ENCODE assay signal across 23 cellular contexts in genomic region chrX:18149454-18149853, GRCh38.
DNase-seq lines count a peak whose midpoint lies in the region; ATAC-seq, FAIRE-seq and TF ChIP-seq lines count a peak whose summit lies in the region.
"Had no signal": no experiment of that assay in that cellular context is flagged by ENCODE, and none has a peak within 500 bp of the region (broad histone marks: within the 10 kb centered on the region; RNA-seq: fewer than 3 reads in every experiment).

No MANE protein-coding gene starts in this region.

- peaks cover 0 to 11% (median 8%) of the 10 kb centered on the region in 5 donors for H3K27me3 Mint-ChIP-seq in naive thymus-derived CD8-positive, alpha-beta T cell
- H3K27me3 Mint-ChIP-seq in activated CD4-positive, alpha-beta T cell treated with anti-CD3 and anti-CD28 coated beads, Interleukin-2, amount 10 ng/mL, durations not matched to agents 24 days and 14 days = no peaks in the 10 kb centered on the region
- H3K27me3 Mint-ChIP-seq: CD4-positive, CD25-positive, alpha-beta regulatory T cell; IgD-negative memory B cell had no signal

- peak; percentile 95 for ATAC-seq in A549
- no peak for ATAC-seq in HG03460 (IDR thresholded peaks at IDR 0.05; ENCODE audit: unreplicated experiment)
- no peak for ATAC-seq in naive thymus-derived CD8-positive, alpha-beta T cell
- ATAC-seq: HCT116 had no signal

- POLR2A ChIA-PET in A549 (lab: Yijun Ruan, JAX) = no interaction called here
- POLR2A ChIA-PET in naive thymus-derived CD8-positive, alpha-beta T cell (lab: Charles Lee) = no interaction called here

- H3K4me2 ChIP-seq in A549 = peak overlapping the region; percentile 59

- peaks cover 0 to 10% (median 0%) of the 10 kb centered on the region in 3 donors for H3K36me3 Mint-ChIP-seq in naive thymus-derived CD8-positive, alpha-beta T cell
- H3K36me3 Mint-ChIP-seq in activated CD4-positive, alpha-beta T cell treated with anti-CD3 and anti-CD28 coated beads, Interleukin-2, amount 10 ng/mL, durations not matched to agents 24 days and 14 days (ENCODE audit: low read depth) = no peaks in the 10 kb centered on the region
- H3K36me3 Mint-ChIP-seq: CD4-positive, CD25-positive, alpha-beta regulatory T cell; IgD-negative memory B cell had no signal

- no peaks in the 10 kb centered on the region for H3K9me3 ChIP-seq in A549
- H3K9me3 ChIP-seq: Caco-2 had no signal

- CTCF ChIA-PET in A549 (lab: Yijun Ruan, JAX) = no interaction called here

- H3K27ac Mint-ChIP-seq in naive thymus-derived CD8-positive, alpha-beta T cell = no peak overlapping the region
- H3K27ac Mint-ChIP-seq in activated CD4-positive, alpha-beta T cell treated with anti-CD3 and anti-CD28 coated beads, Interleukin-2, amount 10 ng/mL, durations not matched to agents 24 days and 14 days = no peak overlapping the region
- H3K27ac Mint-ChIP-seq: CD4-positive, CD25-positive, alpha-beta regulatory T cell; IgD-negative memory B cell had no signal

- H3K4me3 ChIP-seq in A549 (no peak overlapping the region), epithelial cell of esophagus (ENCODE audit: low read length) (no peak overlapping the region)
- H3K4me3 ChIP-seq: SK-N-MC had no signal

- DNase-seq in A549 (ENCODE audit: low read depth in 1 of 2, low spot score in 1 of 2) (peak; percentile 7 to 66), DMS53 (lab: John Stamatoyannopoulos, UW) (peak; percentile 93), NCI-H69 (lab: John Stamatoyannopoulos, UW) (peak; percentile 56), epithelial cell of esophagus (ENCODE audit: low read depth) (peak; percentile 6), NCI-H82 treated with DMSO at 0.1 percent for 48 hours (lab: John Stamatoyannopoulos, UW; ENCODE audit: unreplicated experiment) (no peak)
- DNase-seq in naive thymus-derived CD8-positive, alpha-beta T cell = no peak
- no peak for DNase-seq in activated CD4-positive, alpha-beta T cell treated with anti-CD3 and anti-CD28 coated beads, Interleukin-2, amount 10 ng/mL, durations not matched to agents 24 days and 14 days
- DNase-seq: Caco-2; CD4-positive, CD25-positive, alpha-beta regulatory T cell; GDM1; NCI-H1105 treated with DMSO at 0.1 percent for 48 hours; NCI-H187; NCI-H2107; NCI-H345; RPMI8226; SHP77 treated with DMSO at 0.1 percent for 48 hours had no signal

- H3K27ac ChIP-seq in A549 = peak overlapping the region in 1 of 2 experiments; percentile 51; a peak in 2 of 6 replicates
- H3K27ac ChIP-seq: SK-N-MC had no signal

- H3K4me3 Mint-ChIP-seq in naive thymus-derived CD8-positive, alpha-beta T cell = no peak overlapping the region
- H3K4me3 Mint-ChIP-seq in activated CD4-positive, alpha-beta T cell treated with anti-CD3 and anti-CD28 coated beads, Interleukin-2, amount 10 ng/mL, durations not matched to agents 24 days and 14 days = no peak overlapping the region
- H3K4me3 Mint-ChIP-seq: CD4-positive, CD25-positive, alpha-beta regulatory T cell; IgD-negative memory B cell had no signal

- H3K4me1 ChIP-seq in A549 = peaks cover 15% of the 10 kb centered on the region
- H3K4me1 ChIP-seq: Caco-2 had no signal

- no peak for TF ChIP-seq POLR2A in A549 (IDR thresholded peaks at IDR 0.05; ENCODE audit: low read length)

- FAIRE-seq in A549 (lab: Jason Lieb, UNC) = peak; percentile 99
- FAIRE-seq: A204.1, GM19239, H1 had no signal

- H3K4me1 Mint-ChIP-seq in naive thymus-derived CD8-positive, alpha-beta T cell = no peaks in the 10 kb centered on the region
- H3K4me1 Mint-ChIP-seq in activated CD4-positive, alpha-beta T cell treated with anti-CD3 and anti-CD28 coated beads, Interleukin-2, amount 10 ng/mL, durations not matched to agents 24 days and 14 days = no peaks in the 10 kb centered on the region
- H3K4me1 Mint-ChIP-seq: CD4-positive, CD25-positive, alpha-beta regulatory T cell had no signal

- no peak for TF ChIP-seq EP300 in A549 (IDR thresholded peaks at IDR 0.05)

- no peak for TF ChIP-seq RAD21 in A549 (conservative IDR thresholded peaks at IDR 0.05 in 1 of 2, IDR thresholded peaks at IDR 0.05 in 1 of 2)

- intact Hi-C loops in activated CD4-positive, alpha-beta T cell treated with anti-CD3 and anti-CD28 coated beads, Interleukin-2, amount 10 ng/mL, durations not matched to agents 24 days and 14 days (cut with micrococcal nuclease) = no loop called here

- peaks cover 0 to 5% (median 0%) of the 10 kb centered on the region in 9 donors for H3K9me3 Mint-ChIP-seq in naive thymus-derived CD8-positive, alpha-beta T cell
- no peaks in the 10 kb centered on the region for H3K9me3 Mint-ChIP-seq in activated CD4-positive, alpha-beta T cell treated with anti-CD3 and anti-CD28 coated beads, Interleukin-2, amount 10 ng/mL, durations not matched to agents 24 days and 14 days

- TF ChIP-seq CTCF in A549 (IDR thresholded peaks at IDR 0.05) (no peak), epithelial cell of esophagus (IDR thresholded peaks at IDR 0.05; ENCODE audit: insufficient read depth, low read depth, low read length, missing control alignments) (no peak)

TF ChIP-seq in A549, 52 proteins besides CTCF, POLR2A, EP300 and RAD21:
- no peak for TF ChIP-seq ZSCAN20 (CRISPR knock-in tag; IDR thresholded peaks at IDR 0.05)
- no peak for TF ChIP-seq BHLHE40 (IDR thresholded peaks at IDR 0.05; ENCODE audit: low read depth, low read length)
- no peak for TF ChIP-seq KDM5A (IDR thresholded peaks at IDR 0.05)
- TF ChIP-seq BCL3 (IDR thresholded peaks at IDR 0.05) = no peak
- TF ChIP-seq FOSL2 (IDR thresholded peaks at IDR 0.05) = 0 out of 2 replicates have a peak, but pooled peaks have one; percentile 11
- TF ChIP-seq FOSL2 (CRISPR knock-in tag; IDR thresholded peaks at IDR 0.05) = peak; percentile 56

Comparison
In these comparisons a context has a peak if more than half of its experiments do, and no peak if none do; other contexts are left out.
1. ATAC-seq: peak in A549 (2 of 2); none in HG03460 (single experiment) and naive thymus-derived CD8-positive, alpha-beta T cell (0 of 2).
2. DNase-seq: peak in A549 (2 of 2), DMS53 (single experiment), NCI-H69 (single experiment) and epithelial cell of esophagus (single experiment); none in naive thymus-derived CD8-positive, alpha-beta T cell (0 of 10), activated CD4-positive, alpha-beta T cell treated with anti-CD3 and anti-CD28 coated beads, Interleukin-2, amount 10 ng/mL, durations not matched to agents 24 days and 14 days (single experiment) and NCI-H82 treated with DMSO at 0.1 percent for 48 hours (single experiment).